Comparison of ENCODE assay signal across 14 cellular contexts in genomic region chr1:85296980-85297379, GRCh38. TPM values are rescaled to one million over a fixed set of nuclear protein-coding genes. Genes with fewer than 3 reads are reported as not detected.
A peak's percentile ranks its signal among the peaks of the same experiment; 100 is the strongest.
DNase-seq lines count a peak whose midpoint lies in the region; ATAC-seq, FAIRE-seq and TF ChIP-seq lines count a peak whose summit lies in the region.
"Had no signal": no experiment of that assay in that cellular context is flagged by ENCODE, and none has a peak within 500 bp of the region (broad histone marks: within the 10 kb centered on the region; RNA-seq: fewer than 3 reads in every experiment).

No MANE protein-coding gene starts in this region.

- no peaks in the 10 kb centered on the region for H3K79me1 ChIP-seq in mesendoderm (ENCODE audit: low read length)

- H3K4me2 ChIP-seq in A549 (peak overlapping the region; percentile 78), mesendoderm (ENCODE audit: low read length) (no peak overlapping the region)

- H2BK15ac ChIP-seq in mesendoderm (replicated peaks; ENCODE audit: low read depth), result no peak overlapping the region

- H2BK5ac ChIP-seq in mesendoderm (ENCODE audit: low read length), result no peak overlapping the region

- ATAC-seq in A549 (no peak), natural killer cell (no peak), HG03439 (IDR thresholded peaks at IDR 0.05; ENCODE audit: unreplicated experiment) (no peak)
- ATAC-seq in central memory CD8-positive, alpha-beta T cell (replicated peaks; ENCODE audit: extremely low read depth, poor library complexity, severe bottlenecking), result no peak
- no peak for ATAC-seq in naive thymus-derived CD4-positive, alpha-beta T cell

- TF ChIP-seq RAD21 in A549 (conservative IDR thresholded peaks at IDR 0.05 in 1 of 2, IDR thresholded peaks at IDR 0.05 in 1 of 2), result no peak

- no peaks in the 10 kb centered on the region for H3K9me3 Mint-ChIP-seq in central memory CD8-positive, alpha-beta T cell
- H3K9me3 Mint-ChIP-seq in natural killer cell, result no peaks in the 10 kb centered on the region
- H3K9me3 Mint-ChIP-seq in naive thymus-derived CD4-positive, alpha-beta T cell, result no peaks in the 10 kb centered on the region
- H3K9me3 Mint-ChIP-seq: activated T-helper 2 cell treated with anti-CD3 and anti-CD28 coated beads, Interferon-gamma antibody, Interleukin-2, Interleukin-4, amounts not matched to agents 10 μg/mL and 5 μg/mL and 100 μg/mL, durations not matched to agents 14 hours and 24 hours and 36 hours; stimulated activated naive B cell treated with anti-CD40 and anti-IgM and Interleukin-4, amounts not matched to agents 10 μg/mL and 1 μg/mL and 100 μg/mL, for 72 hours had no signal

- intact Hi-C loops in natural killer cell (cut with micrococcal nuclease), result no loop called here
- intact Hi-C loops in naive thymus-derived CD4-positive, alpha-beta T cell (cut with micrococcal nuclease), result no loop called here

- no peak overlapping the region for H4K8ac ChIP-seq in mesendoderm (ENCODE audit: low read depth, low read length)

- no peak for DNase-seq in A549 (ENCODE audit: low read depth in 1 of 2, low spot score in 1 of 2)
- DNase-seq in HCEC 1CT, result peak; percentile 35
- no peak for DNase-seq in central memory CD8-positive, alpha-beta T cell (ENCODE audit: low spot score in 2 of 2)
- no peak for DNase-seq in natural killer cell
- DNase-seq in NCI-H1694 (lab: John Stamatoyannopoulos, UW), result no peak
- no peak for DNase-seq in mesendoderm
- DNase-seq in naive thymus-derived CD4-positive, alpha-beta T cell, result no peak
- DNase-seq: CD4-positive, CD25-positive, alpha-beta regulatory T cell; dorsolateral prefrontal cortex; hippocampal formation; NCI-H446 treated with DMSO at 0.1 percent for 48 hours; stimulated activated naive B cell treated with anti-CD40 and anti-IgM and Interleukin-4, amounts not matched to agents 10 μg/mL and 1 μg/mL and 100 μg/mL, for 72 hours had no signal

- H3K4me3 ChIP-seq in A549 (no peak overlapping the region), mesendoderm (ENCODE audit: low read length) (no peak overlapping the region)
- H3K4me3 ChIP-seq in naive thymus-derived CD4-positive, alpha-beta T cell (ENCODE audit: low read length), result no peak overlapping the region
- H3K4me3 ChIP-seq: dorsolateral prefrontal cortex had no signal

- H2BK120ac ChIP-seq in mesendoderm (ENCODE audit: low read depth, low read length), result no peak overlapping the region

- no peaks in the 10 kb centered on the region for H3K36me3 ChIP-seq in mesendoderm (ENCODE audit: control insufficient read depth, insufficient read depth, low read length)
- no peaks in the 10 kb centered on the region for H3K36me3 ChIP-seq in naive thymus-derived CD4-positive, alpha-beta T cell (ENCODE audit: control insufficient read depth in 2 of 3, insufficient read depth in 3 of 3, low read length in 3 of 3)

- peaks cover 29% of the 10 kb centered on the region for H3K4me1 Mint-ChIP-seq in central memory CD8-positive, alpha-beta T cell
- H3K4me1 Mint-ChIP-seq in natural killer cell, result peaks cover 29 to 30% of the 10 kb centered on the region in 2 donors
- H3K4me1 Mint-ChIP-seq in naive thymus-derived CD4-positive, alpha-beta T cell, result peaks cover 4 to 17% (median 9%) of the 10 kb centered on the region in 7 donors

- peaks cover 13% of the 10 kb centered on the region for H3K27me3 Mint-ChIP-seq in central memory CD8-positive, alpha-beta T cell
- H3K27me3 Mint-ChIP-seq in natural killer cell (ENCODE audit: low read depth in 2 of 2), result peaks cover 32 to 53% of the 10 kb centered on the region in 2 donors
- H3K27me3 Mint-ChIP-seq in naive thymus-derived CD4-positive, alpha-beta T cell, result peaks cover 0 to 34% (median 0%) of the 10 kb centered on the region in 5 donors
- H3K27me3 Mint-ChIP-seq: CD4-positive, CD25-positive, alpha-beta regulatory T cell had no signal

- no peaks in the 10 kb centered on the region for H3K79me2 ChIP-seq in mesendoderm (ENCODE audit: control insufficient read depth, insufficient read depth, low read length)

- CTCF ChIA-PET in A549 (lab: Yijun Ruan, JAX), result interaction anchor here (0.9 to 4.6 kb wide), 6 partner anchors 12 to 411 kb away, joined by 3 to 46 read pairs (median 4); partner anchors contain the start of genes C1orf52 and ZNHIT6
- CTCF ChIA-PET in naive thymus-derived CD4-positive, alpha-beta T cell (lab: Charles Lee), result no interaction called here

- H3K9me3 ChIP-seq in A549, result no peaks in the 10 kb centered on the region
- H3K9me3 ChIP-seq in naive thymus-derived CD4-positive, alpha-beta T cell (ENCODE audit: control insufficient read depth in 2 of 3, low read length in 3 of 3), result no peaks in the 10 kb centered on the region

- H3K4ac ChIP-seq in mesendoderm (ENCODE audit: low read depth, low read length), result no peak overlapping the region

- peak overlapping the region; percentile 69 for H3K27ac Mint-ChIP-seq in central memory CD8-positive, alpha-beta T cell (ENCODE audit: low read depth)
- peak overlapping the region in 1 of 2 donors; percentile 75 for H3K27ac Mint-ChIP-seq in natural killer cell
- peak overlapping the region in 2 of 9 donors; percentile 19 to 62 for H3K27ac Mint-ChIP-seq in naive thymus-derived CD4-positive, alpha-beta T cell

- 33% methylated on average over 1 of the region's 1 CpG for WGBS in A549 (ENCODE audit: missing lambda C conversion rate)
- no CpG with 5 or more reads among the region's 1 CpG for WGBS in mesendoderm (ENCODE audit: extremely low coverage, insufficient coverage, low lambda C conversion rate)

- no peak overlapping the region for H3K18ac ChIP-seq in mesendoderm (ENCODE audit: low read length)

- POLR2A ChIA-PET in A549 (lab: Yijun Ruan, JAX), result interaction anchor here (1.4 kb wide), 1 partner anchor 38 kb away, joined by 4 read pairs; the partner anchor contains the start of gene C1orf52
- POLR2A ChIA-PET in naive thymus-derived CD4-positive, alpha-beta T cell (lab: Charles Lee), result no interaction called here

- H3K56ac ChIP-seq in mesendoderm (ENCODE audit: low read length), result no peak overlapping the region

- H3K4me1 ChIP-seq in A549 (peaks cover 20% of the 10 kb centered on the region), mesendoderm (ENCODE audit: control insufficient read depth, low read depth, low read length) (no peaks in the 10 kb centered on the region)
- H3K4me1 ChIP-seq in naive thymus-derived CD4-positive, alpha-beta T cell (ENCODE audit: control insufficient read depth in 2 of 2, insufficient read depth in 2 of 2, low read length in 2 of 2), result peaks cover 0 to 19% of the 10 kb centered on the region in 2 donors

- H3K9ac ChIP-seq in mesendoderm (ENCODE audit: low read length), result no peak overlapping the region

- H3K27me3 ChIP-seq in mesendoderm (ENCODE audit: insufficient read depth, low read length, poor library complexity), result no peaks in the 10 kb centered on the region
- H3K27me3 ChIP-seq in naive thymus-derived CD4-positive, alpha-beta T cell (ENCODE audit: control insufficient read depth in 2 of 2, insufficient read depth in 2 of 2, low read length in 2 of 2), result no peaks in the 10 kb centered on the region
- H3K27me3 ChIP-seq: dorsolateral prefrontal cortex had no signal

- no peak for TF ChIP-seq POLR2A in A549 (IDR thresholded peaks at IDR 0.05; ENCODE audit: low read length)

- no peak for TF ChIP-seq EP300 in A549 (IDR thresholded peaks at IDR 0.05)

- H3K4me3 Mint-ChIP-seq in central memory CD8-positive, alpha-beta T cell, result peak overlapping the region; percentile 56
- peak overlapping the region; percentile 79 for H3K4me3 Mint-ChIP-seq in natural killer cell
- H3K4me3 Mint-ChIP-seq in naive thymus-derived CD4-positive, alpha-beta T cell, result no peak overlapping the region

- H2AK5ac ChIP-seq in mesendoderm (ENCODE audit: low read length), result no peak overlapping the region

- no peak for FAIRE-seq in A549 (lab: Jason Lieb, UNC)

- H3K36me3 Mint-ChIP-seq in central memory CD8-positive, alpha-beta T cell (ENCODE audit: insufficient read depth), result peaks cover 6% of the 10 kb centered on the region
- H3K36me3 Mint-ChIP-seq in natural killer cell, result no peaks in the 10 kb centered on the region
- no peaks in the 10 kb centered on the region for H3K36me3 Mint-ChIP-seq in naive thymus-derived CD4-positive, alpha-beta T cell
- H3K36me3 Mint-ChIP-seq: CD4-positive, CD25-positive, alpha-beta regulatory T cell had no signal

- no peak overlapping the region for H3K23ac ChIP-seq in mesendoderm (ENCODE audit: low read length)

- H3K27ac ChIP-seq in A549 (peak overlapping the region; percentile 65 to 80), mesendoderm (ENCODE audit: low read depth, low read length) (no peak overlapping the region)
- H3K27ac ChIP-seq in naive thymus-derived CD4-positive, alpha-beta T cell (ENCODE audit: low read depth, low read length), result no peak overlapping the region

- H4K5ac ChIP-seq in mesendoderm (ENCODE audit: low read length), result no peak overlapping the region

- no peak for TF ChIP-seq CTCF in A549 (IDR thresholded peaks at IDR 0.05)
- TF ChIP-seq CTCF in natural killer cell (IDR thresholded peaks at IDR 0.05), result no peak

TF ChIP-seq in A549, 52 proteins besides CTCF, POLR2A, EP300 and RAD21 (continues in another document):
- TF ChIP-seq RFX5 (IDR thresholded peaks at IDR 0.05), result no peak
- TF ChIP-seq, protein P1, sequence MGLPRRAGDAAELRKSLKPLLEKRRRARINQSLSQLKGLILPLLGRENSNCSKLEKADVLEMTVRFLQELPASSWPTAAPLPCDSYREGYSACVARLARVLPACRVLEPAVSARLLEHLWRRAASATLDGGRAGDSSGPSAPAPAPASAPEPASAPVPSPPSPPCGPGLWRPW (IDR thresholded peaks at IDR 0.05), result no peak

RNA-seq across cellular contexts. Expression of gene BCL10, which starts 20.5 kb away (rescaled TPM):
- polyA plus RNA-seq in A549 (2011; rRNA removed) (12.7 and 15.5 TPM in 2 replicates), A549 (2017; fragmentation: RNase III; extraction: RNeasy Plus Mini Kit Qiagen cat#74134 plus additional on column Dnase treatment) (8.4 to 9.8 TPM (median 8.9 TPM) in 3 replicates)
- 3.6 and 4.3 TPM in 2 replicates for polyA plus RNA-seq in A549 (2012; cell fraction: cytosol; rRNA removed)
- 2.3 and 2.9 TPM in 2 replicates for polyA plus RNA-seq in A549 (2012; cell fraction: nucleus; rRNA removed)
- 19.5 and 20.4 TPM in 2 replicates for polyA minus RNA-seq in A549 (2011; rRNA and poly(A)+ RNA removed)
- 10 to 100 TPM; 46.3 to 49.2 (median 48.7) TPM for total RNA-seq in natural killer cell
- 11.1 TPM for polyA plus RNA-seq in mesendoderm (2013, experiment 1 of 2)
- 12.0 TPM for polyA plus RNA-seq in mesendoderm (2013, experiment 2 of 2)
- total RNA-seq in naive thymus-derived CD4-positive, alpha-beta T cell, result 10 to 100 TPM; 30.4 to 53.0 (median 35.4) TPM
- 10 to 100 TPM; 17.4 to 19.4 TPM for polyA plus RNA-seq in naive thymus-derived CD4-positive, alpha-beta T cell

RNA-seq across cellular contexts. Expression of gene C1orf52, which starts 37.5 kb away (rescaled TPM):
- polyA plus RNA-seq in A549 (2011; rRNA removed), result 19.7 and 22.4 TPM in 2 replicates
- 11.1 and 11.6 TPM in 2 replicates for polyA plus RNA-seq in A549 (2012; cell fraction: cytosol; rRNA removed)
- 10.3 and 13.7 TPM in 2 replicates for polyA plus RNA-seq in A549 (2012; cell fraction: nucleus; rRNA removed)
- polyA plus RNA-seq in A549 (2017; fragmentation: RNase III; extraction: RNeasy Plus Mini Kit Qiagen cat#74134 plus additional on column Dnase treatment), result 12.2 to 14.8 TPM (median 12.3 TPM) in 3 replicates
- 9.1 and 10.4 TPM in 2 replicates for polyA minus RNA-seq in A549 (2011; rRNA and poly(A)+ RNA removed)
- 10 to 100 TPM; 50.6 to 67.3 (median 58.9) TPM for total RNA-seq in natural killer cell
- 41.1 TPM for polyA plus RNA-seq in mesendoderm (2013, experiment 1 of 2)
- 40.5 TPM for polyA plus RNA-seq in mesendoderm (2013, experiment 2 of 2)
- total RNA-seq in naive thymus-derived CD4-positive, alpha-beta T cell, result 10 to 100 TPM; 25.7 to 55.4 (median 46.1) TPM
- polyA plus RNA-seq in naive thymus-derived CD4-positive, alpha-beta T cell, result 10 to 100 TPM; 26.4 to 28.0 TPM

Comparison
In these comparisons a context has a peak if more than half of its experiments do, and no peak if none do; other contexts are left out.
1. H3K27ac ChIP-seq: peak in A549 (2 of 2); none in mesendoderm (single experiment) and naive thymus-derived CD4-positive, alpha-beta T cell (single experiment).
2. H3K4me3 Mint-ChIP-seq: peak in central memory CD8-positive, alpha-beta T cell (single experiment) and natural killer cell (single experiment); none in naive thymus-derived CD4-positive, alpha-beta T cell (0 of 10).